Comparison of ENCODE assay signal across 1 cellular context in the genomic region with DNA sequence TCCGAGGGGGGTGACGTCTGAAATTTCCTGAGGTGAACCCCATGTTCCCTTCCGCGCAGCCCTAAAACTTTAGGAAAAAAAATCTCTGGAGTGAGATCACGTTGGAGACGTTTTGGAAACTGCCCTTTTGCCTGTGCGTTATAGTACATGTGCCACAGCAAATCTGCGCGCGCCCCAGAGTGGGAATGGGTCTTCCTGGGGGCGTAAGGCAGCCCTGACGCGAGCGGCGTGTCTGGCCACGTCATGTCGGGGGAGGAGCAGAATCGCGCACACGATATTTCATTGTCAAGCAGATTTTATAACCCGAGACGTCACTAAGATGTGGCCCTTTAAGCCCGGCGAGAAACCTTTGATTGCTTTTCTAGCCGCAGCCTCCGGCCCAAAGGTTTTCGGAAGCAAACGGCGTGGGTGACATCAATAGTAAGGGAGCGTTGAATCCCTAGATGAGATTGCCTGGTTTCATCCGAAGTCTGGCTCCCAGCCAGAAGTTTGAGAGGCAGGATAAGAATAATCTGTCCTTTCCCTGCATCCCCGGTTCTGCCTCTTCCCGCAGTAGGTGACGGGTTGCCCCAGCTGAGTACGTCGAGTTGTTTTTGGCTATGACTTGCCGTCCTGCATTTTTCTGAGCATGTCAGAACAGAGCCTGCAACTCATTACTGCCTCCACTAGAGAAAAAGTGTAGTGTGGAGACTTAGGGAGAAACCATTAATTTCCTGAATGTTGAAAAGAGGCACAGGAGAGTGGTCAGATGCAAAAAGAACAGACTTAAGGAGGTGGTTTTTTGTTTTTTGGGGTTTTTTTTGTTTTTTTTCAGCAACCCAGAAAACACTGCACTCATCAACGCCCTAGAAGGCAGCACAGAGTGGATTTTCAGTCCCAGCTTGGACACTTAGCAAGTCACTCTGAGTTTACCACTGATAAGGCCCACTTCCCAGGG.
TF ChIP-seq lines count a peak whose summit lies in the region.

No MANE protein-coding gene starts in this region.

TF ChIP-seq in GM12878, 131 proteins besides CTCF, POLR2A, EP300 and RAD21 (continued from another document and continues in another):
- peak; percentile 77 for TF ChIP-seq SP1 (IDR thresholded peaks at IDR 0.05; ENCODE audit: low read depth, low read length)
- TF ChIP-seq RBBP5 (conservative IDR thresholded peaks at IDR 0.05), result no peak
- peak; percentile 56; the same call in 1 of the 2 replicates for TF ChIP-seq E2F4 (IDR thresholded peaks at IDR 0.05; ENCODE audit: low read depth, low read length)
- TF ChIP-seq EED (IDR thresholded peaks at IDR 0.05; ENCODE audit: low read depth), result peak; percentile 45; the same call in 1 of the 2 replicates
- TF ChIP-seq, protein P1, sequence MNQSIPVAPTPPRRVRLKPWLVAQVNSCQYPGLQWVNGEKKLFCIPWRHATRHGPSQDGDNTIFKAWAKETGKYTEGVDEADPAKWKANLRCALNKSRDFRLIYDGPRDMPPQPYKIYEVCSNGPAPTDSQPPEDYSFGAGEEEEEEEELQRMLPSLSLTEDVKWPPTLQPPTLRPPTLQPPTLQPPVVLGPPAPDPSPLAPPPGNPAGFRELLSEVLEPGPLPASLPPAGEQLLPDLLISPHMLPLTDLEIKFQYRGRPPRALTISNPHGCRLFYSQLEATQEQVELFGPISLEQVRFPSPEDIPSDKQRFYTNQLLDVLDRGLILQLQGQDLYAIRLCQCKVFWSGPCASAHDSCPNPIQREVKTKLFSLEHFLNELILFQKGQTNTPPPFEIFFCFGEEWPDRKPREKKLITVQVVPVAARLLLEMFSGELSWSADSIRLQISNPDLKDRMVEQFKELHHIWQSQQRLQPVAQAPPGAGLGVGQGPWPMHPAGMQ (IDR thresholded peaks at IDR 0.05; ENCODE audit: borderline replicate concordance), result no peak
- no peak for TF ChIP-seq BCL3 (IDR thresholded peaks at IDR 0.05; ENCODE audit: borderline replicate concordance, insufficient read depth, low read depth, low read length, poor library complexity, severe bottlenecking)
- TF ChIP-seq ZSCAN29 (IDR thresholded peaks at IDR 0.05), result no peak
- TF ChIP-seq BCL11A (IDR thresholded peaks at IDR 0.05; ENCODE audit: low read depth, low read length), result no peak; the same call in 1 of the 2 replicates
- no peak; the same call in 2 of the 3 replicates for TF ChIP-seq POU2F2 (IDR thresholded peaks at IDR 0.05; ENCODE audit: borderline replicate concordance, low read depth, low read length)
- no peak; the same call in 1 of the 2 replicates for TF ChIP-seq SIN3A (IDR thresholded peaks at IDR 0.05; ENCODE audit: low read depth, low read length)
- TF ChIP-seq BACH1 (IDR thresholded peaks at IDR 0.05; ENCODE audit: borderline replicate concordance), result peak; percentile 98
- TF ChIP-seq, protein P2, sequence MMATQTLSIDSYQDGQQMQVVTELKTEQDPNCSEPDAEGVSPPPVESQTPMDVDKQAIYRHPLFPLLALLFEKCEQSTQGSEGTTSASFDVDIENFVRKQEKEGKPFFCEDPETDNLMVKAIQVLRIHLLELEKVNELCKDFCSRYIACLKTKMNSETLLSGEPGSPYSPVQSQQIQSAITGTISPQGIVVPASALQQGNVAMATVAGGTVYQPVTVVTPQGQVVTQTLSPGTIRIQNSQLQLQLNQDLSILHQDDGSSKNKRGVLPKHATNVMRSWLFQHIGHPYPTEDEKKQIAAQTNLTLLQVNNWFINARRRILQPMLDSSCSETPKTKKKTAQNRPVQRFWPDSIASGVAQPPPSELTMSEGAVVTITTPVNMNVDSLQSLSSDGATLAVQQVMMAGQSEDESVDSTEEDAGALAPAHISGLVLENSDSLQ (IDR thresholded peaks at IDR 0.05), result no peak; the same call in 1 of the 2 replicates
- TF ChIP-seq ZNF207 (IDR thresholded peaks at IDR 0.05; ENCODE audit: borderline replicate concordance), result peak; percentile 81; the same call in 1 of the 2 replicates
- no peak for TF ChIP-seq GABPA (IDR thresholded peaks at IDR 0.05; ENCODE audit: low read depth)
- peak; percentile 96 to 97 for TF ChIP-seq BHLHE40 (IDR thresholded peaks at IDR 0.05; ENCODE audit: borderline replicate concordance in 1 of 2, low read depth in 2 of 2, low read length in 1 of 2)
- TF ChIP-seq, protein P3, sequence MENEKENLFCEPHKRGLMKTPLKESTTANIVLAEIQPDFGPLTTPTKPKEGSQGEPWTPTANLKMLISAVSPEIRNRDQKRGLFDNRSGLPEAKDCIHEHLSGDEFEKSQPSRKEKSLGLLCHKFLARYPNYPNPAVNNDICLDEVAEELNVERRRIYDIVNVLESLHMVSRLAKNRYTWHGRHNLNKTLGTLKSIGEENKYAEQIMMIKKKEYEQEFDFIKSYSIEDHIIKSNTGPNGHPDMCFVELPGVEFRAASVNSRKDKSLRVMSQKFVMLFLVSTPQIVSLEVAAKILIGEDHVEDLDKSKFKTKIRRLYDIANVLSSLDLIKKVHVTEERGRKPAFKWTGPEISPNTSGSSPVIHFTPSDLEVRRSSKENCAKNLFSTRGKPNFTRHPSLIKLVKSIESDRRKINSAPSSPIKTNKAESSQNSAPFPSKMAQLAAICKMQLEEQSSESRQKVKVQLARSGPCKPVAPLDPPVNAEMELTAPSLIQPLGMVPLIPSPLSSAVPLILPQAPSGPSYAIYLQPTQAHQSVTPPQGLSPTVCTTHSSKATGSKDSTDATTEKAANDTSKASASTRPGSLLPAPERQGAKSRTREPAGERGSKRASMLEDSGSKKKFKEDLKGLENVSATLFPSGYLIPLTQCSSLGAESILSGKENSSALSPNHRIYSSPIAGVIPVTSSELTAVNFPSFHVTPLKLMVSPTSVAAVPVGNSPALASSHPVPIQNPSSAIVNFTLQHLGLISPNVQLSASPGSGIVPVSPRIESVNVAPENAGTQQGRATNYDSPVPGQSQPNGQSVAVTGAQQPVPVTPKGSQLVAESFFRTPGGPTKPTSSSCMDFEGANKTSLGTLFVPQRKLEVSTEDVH (IDR thresholded peaks at IDR 0.05; ENCODE audit: low read depth, partially characterized antibody), result peak; percentile 71
- TF ChIP-seq KLF5 (IDR thresholded peaks at IDR 0.05; ENCODE audit: partially characterized antibody), result peak; percentile 99
- no peak; the same call in 1 of the 2 replicates for TF ChIP-seq TARDBP (IDR thresholded peaks at IDR 0.05; ENCODE audit: borderline replicate concordance)
- TF ChIP-seq, protein P4, sequence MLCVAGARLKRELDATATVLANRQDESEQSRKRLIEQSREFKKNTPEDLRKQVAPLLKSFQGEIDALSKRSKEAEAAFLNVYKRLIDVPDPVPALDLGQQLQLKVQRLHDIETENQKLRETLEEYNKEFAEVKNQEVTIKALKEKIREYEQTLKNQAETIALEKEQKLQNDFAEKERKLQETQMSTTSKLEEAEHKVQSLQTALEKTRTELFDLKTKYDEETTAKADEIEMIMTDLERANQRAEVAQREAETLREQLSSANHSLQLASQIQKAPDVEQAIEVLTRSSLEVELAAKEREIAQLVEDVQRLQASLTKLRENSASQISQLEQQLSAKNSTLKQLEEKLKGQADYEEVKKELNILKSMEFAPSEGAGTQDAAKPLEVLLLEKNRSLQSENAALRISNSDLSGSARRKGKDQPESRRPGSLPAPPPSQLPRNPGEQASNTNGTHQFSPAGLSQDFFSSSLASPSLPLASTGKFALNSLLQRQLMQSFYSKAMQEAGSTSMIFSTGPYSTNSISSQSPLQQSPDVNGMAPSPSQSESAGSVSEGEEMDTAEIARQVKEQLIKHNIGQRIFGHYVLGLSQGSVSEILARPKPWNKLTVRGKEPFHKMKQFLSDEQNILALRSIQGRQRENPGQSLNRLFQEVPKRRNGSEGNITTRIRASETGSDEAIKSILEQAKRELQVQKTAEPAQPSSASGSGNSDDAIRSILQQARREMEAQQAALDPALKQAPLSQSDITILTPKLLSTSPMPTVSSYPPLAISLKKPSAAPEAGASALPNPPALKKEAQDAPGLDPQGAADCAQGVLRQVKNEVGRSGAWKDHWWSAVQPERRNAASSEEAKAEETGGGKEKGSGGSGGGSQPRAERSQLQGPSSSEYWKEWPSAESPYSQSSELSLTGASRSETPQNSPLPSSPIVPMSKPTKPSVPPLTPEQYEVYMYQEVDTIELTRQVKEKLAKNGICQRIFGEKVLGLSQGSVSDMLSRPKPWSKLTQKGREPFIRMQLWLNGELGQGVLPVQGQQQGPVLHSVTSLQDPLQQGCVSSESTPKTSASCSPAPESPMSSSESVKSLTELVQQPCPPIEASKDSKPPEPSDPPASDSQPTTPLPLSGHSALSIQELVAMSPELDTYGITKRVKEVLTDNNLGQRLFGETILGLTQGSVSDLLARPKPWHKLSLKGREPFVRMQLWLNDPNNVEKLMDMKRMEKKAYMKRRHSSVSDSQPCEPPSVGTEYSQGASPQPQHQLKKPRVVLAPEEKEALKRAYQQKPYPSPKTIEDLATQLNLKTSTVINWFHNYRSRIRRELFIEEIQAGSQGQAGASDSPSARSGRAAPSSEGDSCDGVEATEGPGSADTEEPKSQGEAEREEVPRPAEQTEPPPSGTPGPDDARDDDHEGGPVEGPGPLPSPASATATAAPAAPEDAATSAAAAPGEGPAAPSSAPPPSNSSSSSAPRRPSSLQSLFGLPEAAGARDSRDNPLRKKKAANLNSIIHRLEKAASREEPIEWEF (IDR thresholded peaks at IDR 0.05; ENCODE audit: insufficient replicate concordance, low read depth, low read length), result peak; percentile 51
- TF ChIP-seq CBX3 (IDR thresholded peaks at IDR 0.05; ENCODE audit: borderline replicate concordance, low read depth), result no peak
- TF ChIP-seq RB1 (IDR thresholded peaks at IDR 0.05; ENCODE audit: borderline replicate concordance), result peak; percentile 18; the same call in 1 of the 2 replicates
- peak; percentile 96 for TF ChIP-seq CREM (IDR thresholded peaks at IDR 0.05; ENCODE audit: low read depth)
- TF ChIP-seq STAT1 (conservative IDR thresholded peaks at IDR 0.05), result no peak
- TF ChIP-seq BMI1 (IDR thresholded peaks at IDR 0.05; ENCODE audit: borderline replicate concordance), result no peak
- TF ChIP-seq NRF1 (conservative IDR thresholded peaks at IDR 0.05; ENCODE audit: low read depth, low read length), result no peak
- TF ChIP-seq RFX5 (IDR thresholded peaks at IDR 0.05; ENCODE audit: low read depth, low read length), result peak; percentile 51; the same call in 1 of the 2 replicates
- TF ChIP-seq SMAD5 (IDR thresholded peaks at IDR 0.05; ENCODE audit: low read depth), result peak; percentile 43; the same call in 1 of the 2 replicates
- TF ChIP-seq KAT2A (conservative IDR thresholded peaks at IDR 0.05; ENCODE audit: control insufficient read depth, low read depth, low read length), result no peak
- TF ChIP-seq, protein P5, sequence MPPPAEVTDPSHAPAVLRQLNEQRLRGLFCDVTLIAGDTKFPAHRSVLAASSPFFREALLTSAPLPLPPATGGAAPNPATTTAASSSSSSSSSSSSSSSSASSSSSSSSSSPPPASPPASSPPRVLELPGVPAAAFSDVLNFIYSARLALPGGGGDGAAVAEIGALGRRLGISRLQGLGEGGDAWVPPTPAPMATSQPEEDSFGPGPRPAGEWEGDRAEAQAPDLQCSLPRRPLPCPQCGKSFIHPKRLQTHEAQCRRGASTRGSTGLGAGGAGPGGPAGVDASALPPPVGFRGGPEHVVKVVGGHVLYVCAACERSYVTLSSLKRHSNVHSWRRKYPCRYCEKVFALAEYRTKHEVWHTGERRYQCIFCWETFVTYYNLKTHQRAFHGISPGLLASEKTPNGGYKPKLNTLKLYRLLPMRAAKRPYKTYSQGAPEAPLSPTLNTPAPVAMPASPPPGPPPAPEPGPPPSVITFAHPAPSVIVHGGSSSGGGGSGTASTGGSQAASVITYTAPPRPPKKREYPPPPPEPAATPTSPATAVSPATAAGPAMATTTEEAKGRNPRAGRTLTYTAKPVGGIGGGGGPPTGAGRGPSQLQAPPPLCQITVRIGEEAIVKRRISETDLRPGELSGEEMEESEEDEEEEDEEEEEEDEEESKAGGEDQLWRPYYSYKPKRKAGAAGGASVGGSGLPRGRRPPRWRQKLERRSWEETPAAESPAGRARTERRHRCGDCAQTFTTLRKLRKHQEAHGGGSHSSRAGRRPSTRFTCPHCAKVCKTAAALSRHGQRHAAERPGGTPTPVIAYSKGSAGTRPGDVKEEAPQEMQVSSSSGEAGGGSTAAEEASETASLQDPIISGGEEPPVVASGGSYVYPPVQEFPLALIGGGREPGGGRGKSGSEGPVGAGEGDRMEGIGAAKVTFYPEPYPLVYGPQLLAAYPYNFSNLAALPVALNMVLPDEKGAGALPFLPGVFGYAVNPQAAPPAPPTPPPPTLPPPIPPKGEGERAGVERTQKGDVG (CRISPR knock-in tag; IDR thresholded peaks at IDR 0.05), result no peak
- TF ChIP-seq CBX5 (IDR thresholded peaks at IDR 0.05; ENCODE audit: low read depth), result no peak
- TF ChIP-seq NFIC (IDR thresholded peaks at IDR 0.05; ENCODE audit: low read depth, low read length), result no peak
- no peak for TF ChIP-seq ZZZ3 (IDR thresholded peaks at IDR 0.05; ENCODE audit: control insufficient read depth, insufficient read length, low read depth)
- no peak for TF ChIP-seq YBX1 (IDR thresholded peaks at IDR 0.05)
- TF ChIP-seq, protein P6, sequence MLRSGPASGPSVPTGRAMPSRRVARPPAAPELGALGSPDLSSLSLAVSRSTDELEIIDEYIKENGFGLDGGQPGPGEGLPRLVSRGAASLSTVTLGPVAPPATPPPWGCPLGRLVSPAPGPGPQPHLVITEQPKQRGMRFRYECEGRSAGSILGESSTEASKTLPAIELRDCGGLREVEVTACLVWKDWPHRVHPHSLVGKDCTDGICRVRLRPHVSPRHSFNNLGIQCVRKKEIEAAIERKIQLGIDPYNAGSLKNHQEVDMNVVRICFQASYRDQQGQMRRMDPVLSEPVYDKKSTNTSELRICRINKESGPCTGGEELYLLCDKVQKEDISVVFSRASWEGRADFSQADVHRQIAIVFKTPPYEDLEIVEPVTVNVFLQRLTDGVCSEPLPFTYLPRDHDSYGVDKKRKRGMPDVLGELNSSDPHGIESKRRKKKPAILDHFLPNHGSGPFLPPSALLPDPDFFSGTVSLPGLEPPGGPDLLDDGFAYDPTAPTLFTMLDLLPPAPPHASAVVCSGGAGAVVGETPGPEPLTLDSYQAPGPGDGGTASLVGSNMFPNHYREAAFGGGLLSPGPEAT (IDR thresholded peaks at IDR 0.05; ENCODE audit: low read depth), result peak; percentile 97
